In the genomic region with DNA sequence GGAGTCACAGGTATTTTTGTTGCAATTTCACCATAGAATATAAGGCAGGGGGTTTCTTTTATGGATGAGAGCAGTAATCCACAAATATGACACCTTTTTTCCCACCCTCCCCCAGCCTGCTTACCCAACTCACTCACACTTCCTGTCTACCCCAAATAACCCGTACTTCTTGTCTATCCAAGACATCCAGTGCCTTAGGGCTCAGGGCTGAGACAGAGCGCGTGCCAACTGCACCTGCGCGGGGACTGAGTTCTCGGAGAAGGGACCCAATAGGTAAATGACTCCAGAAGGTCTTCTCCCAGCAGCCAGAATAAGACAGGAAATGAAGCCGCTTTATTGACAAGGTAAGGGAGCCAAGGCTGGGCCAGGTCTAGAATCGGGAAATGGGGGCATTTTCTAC, we compare ENCODE assay signal across 15 cellular contexts.
DNase-seq lines count a peak whose midpoint lies in the region; ATAC-seq, FAIRE-seq and TF ChIP-seq lines count a peak whose summit lies in the region.
"Had no signal": no experiment of that assay in that cellular context is flagged by ENCODE, and none has a peak within 500 bp of the region (broad histone marks: within the 10 kb centered on the region; RNA-seq: fewer than 3 reads in every experiment).

No MANE protein-coding gene starts in this region.

- H3K9me1 ChIP-seq in keratinocyte (ENCODE audit: control insufficient read depth, extremely low read depth, insufficient read depth, low read length) = no peaks in the 10 kb centered on the region

- H2AFZ ChIP-seq in keratinocyte (ENCODE audit: control insufficient read depth, low read length) = no peak overlapping the region

- H3K27ac Mint-ChIP-seq in MCF 10A (ENCODE audit: low read depth, unreplicated experiment) = no peak overlapping the region
- H3K27ac Mint-ChIP-seq in activated naive CD8-positive, alpha-beta T cell treated with anti-CD3 and anti-CD28 coated beads for 36 hours = no peak overlapping the region
- H3K27ac Mint-ChIP-seq: B cell; CD4-positive, alpha-beta T cell; T-cell had no signal

- no peak overlapping the region for H3K4me3 ChIP-seq in HEK293 (ENCODE audit: low read depth, low read length)
- H3K4me3 ChIP-seq in keratinocyte (ENCODE audit: control insufficient read depth in 2 of 3, extremely low read depth in 1 of 3, insufficient read depth in 2 of 3, low read depth in 1 of 3, low read length in 3 of 3) = no peak overlapping the region

- H3K4me3 Mint-ChIP-seq in MCF 10A (ENCODE audit: unreplicated experiment) = peak overlapping the region; percentile 8
- no peak overlapping the region for H3K4me3 Mint-ChIP-seq in activated naive CD8-positive, alpha-beta T cell treated with anti-CD3 and anti-CD28 coated beads for 36 hours
- no peak overlapping the region for H3K4me3 Mint-ChIP-seq in activated T-cell treated with anti-CD3 and anti-CD28 coated beads, Interleukin-2, amount 50 U/mL, for 4 hours
- H3K4me3 Mint-ChIP-seq: B cell; CD4-positive, alpha-beta T cell; T-cell had no signal

- no peaks in the 10 kb centered on the region for H3K36me3 Mint-ChIP-seq in MCF 10A (ENCODE audit: insufficient read depth, unreplicated experiment)
- H3K36me3 Mint-ChIP-seq in activated naive CD8-positive, alpha-beta T cell treated with anti-CD3 and anti-CD28 coated beads for 36 hours = no peaks in the 10 kb centered on the region
- H3K36me3 Mint-ChIP-seq in activated T-cell treated with anti-CD3 and anti-CD28 coated beads, Interleukin-2, amount 50 U/mL, for 4 hours (ENCODE audit: insufficient read depth) = no peaks in the 10 kb centered on the region
- H3K36me3 Mint-ChIP-seq: T-cell had no signal

- no peak overlapping the region for H3K9ac ChIP-seq in keratinocyte (ENCODE audit: control insufficient read depth, extremely low read depth, insufficient read depth, low read length)

- CTCF ChIA-PET in HEK293 (lab: Yijun Ruan, JAX) (interaction anchor here (0.9 kb wide), 1 partner anchor 394 kb away, joined by 4 read pairs; no protein-coding TSS in a partner anchor), MCF 10A (lab: Yijun Ruan, JAX) (interaction anchor here (0.9 kb wide), 1 partner anchor 241 kb away, joined by 3 read pairs; no protein-coding TSS in a partner anchor)

- no peak for TF ChIP-seq CTCF in HEK293 (tag by site-specific recombination; IDR thresholded peaks at IDR 0.05)
- no peak for TF ChIP-seq CTCF in MCF 10A (IDR thresholded peaks at IDR 0.05; ENCODE audit: unreplicated experiment)
- no peak for TF ChIP-seq CTCF in keratinocyte (optimal IDR thresholded peaks at IDR 0.05 in 1 of 3, IDR thresholded peaks at IDR 0.05 in 1 of 3, conservative IDR thresholded peaks at IDR 0.05 in 1 of 3; ENCODE audit: extremely low read depth in 1 of 3, insufficient read depth in 2 of 3, low read length in 3 of 3)

- FAIRE-seq in keratinocyte (lab: Jason Lieb, UNC) = peak; percentile 51

- no peaks in the 10 kb centered on the region for H4K20me1 ChIP-seq in keratinocyte (ENCODE audit: control insufficient read depth, extremely low read depth, insufficient read depth, low read length)

- DNase-seq in NCI-H69 (lab: John Stamatoyannopoulos, UW) (peak; percentile 31), MCF 10A (ENCODE audit: unreplicated experiment) (peak; percentile 76), keratinocyte (ENCODE audit: low read depth, low spot score) (no peak), superior temporal gyrus (ENCODE audit: extremely low spot score) (no peak)
- DNase-seq in activated naive CD8-positive, alpha-beta T cell treated with anti-CD3 and anti-CD28 coated beads for 36 hours = no peak
- no peak for DNase-seq in activated T-cell treated with anti-CD3 and anti-CD28 coated beads, Interleukin-2, amount 50 U/mL, for 4 hours
- DNase-seq: CD4-positive, alpha-beta T cell; GOT3; KBM-7; NCI-H1105 treated with DMSO at 0.1 percent for 48 hours; NCI-H2029; T-cell had no signal

- POLR2A ChIA-PET in HEK293 (lab: Yijun Ruan, JAX) = no interaction called here
- POLR2A ChIA-PET in MCF 10A (lab: Yijun Ruan, JAX) = interaction anchor here (0.7 to 2.5 kb wide), 6 partner anchors 9 to 31 kb away, joined by 3 to 12 read pairs (median 4); no protein-coding TSS in a partner anchor

- no peaks in the 10 kb centered on the region for H3K9me3 Mint-ChIP-seq in MCF 10A (ENCODE audit: unreplicated experiment)
- H3K9me3 Mint-ChIP-seq in activated naive CD8-positive, alpha-beta T cell treated with anti-CD3 and anti-CD28 coated beads for 36 hours = no peaks in the 10 kb centered on the region
- no peaks in the 10 kb centered on the region for H3K9me3 Mint-ChIP-seq in activated T-cell treated with anti-CD3 and anti-CD28 coated beads, Interleukin-2, amount 50 U/mL, for 4 hours
- H3K9me3 Mint-ChIP-seq: CD4-positive, alpha-beta T cell; T-cell had no signal

- peaks cover 16% of the 10 kb centered on the region for H3K4me1 Mint-ChIP-seq in MCF 10A (ENCODE audit: insufficient read depth, unreplicated experiment)
- H3K4me1 Mint-ChIP-seq in activated naive CD8-positive, alpha-beta T cell treated with anti-CD3 and anti-CD28 coated beads for 36 hours = no peaks in the 10 kb centered on the region
- no peaks in the 10 kb centered on the region for H3K4me1 Mint-ChIP-seq in activated T-cell treated with anti-CD3 and anti-CD28 coated beads, Interleukin-2, amount 50 U/mL, for 4 hours (ENCODE audit: low read depth)
- H3K4me1 Mint-ChIP-seq: B cell, T-cell had no signal

- intact Hi-C loops in MCF 10A (cut with micrococcal nuclease) = no loop called here

- H3K27me3 ChIP-seq in keratinocyte (ENCODE audit: control insufficient read depth, extremely low read depth, insufficient read depth, low read length) = no peaks in the 10 kb centered on the region

- H3K27ac ChIP-seq in HEK293 (ENCODE audit: extremely low read depth, low read depth, low read length) (peak overlapping the region; percentile 1; the same call in 1 of the 2 replicates), keratinocyte (ENCODE audit: control insufficient read depth, insufficient read depth, low read length) (no peak overlapping the region)
- H3K27ac ChIP-seq: HL-60 had no signal

- no peaks in the 10 kb centered on the region for H3K9me3 ChIP-seq in HEK293 (ENCODE audit: control insufficient read depth, insufficient read depth, low read depth, low read length)
- H3K9me3 ChIP-seq in keratinocyte (ENCODE audit: control insufficient read depth, low read depth, low read length) = no peaks in the 10 kb centered on the region

- no peaks in the 10 kb centered on the region for H3K79me2 ChIP-seq in keratinocyte (ENCODE audit: control insufficient read depth, insufficient read depth, low read length)

- no peaks in the 10 kb centered on the region for H3K36me3 ChIP-seq in HEK293 (ENCODE audit: control insufficient read depth in 2 of 2, insufficient read depth in 1 of 2, low read length in 2 of 2)
- H3K36me3 ChIP-seq in keratinocyte (ENCODE audit: control insufficient read depth in 2 of 2, extremely low read depth in 1 of 2, insufficient read depth in 2 of 2, low read length in 2 of 2) = no peaks in the 10 kb centered on the region

- dilution Hi-C loops in keratinocyte (cut with MboI; ENCODE audit: extremely low pct_ligation_motif_present, low sequenced_read_pairs) = no loop called here

- no peaks in the 10 kb centered on the region for H3K27me3 Mint-ChIP-seq in MCF 10A (ENCODE audit: insufficient read depth, unreplicated experiment)
- H3K27me3 Mint-ChIP-seq in activated naive CD8-positive, alpha-beta T cell treated with anti-CD3 and anti-CD28 coated beads for 36 hours = peaks cover 26% of the 10 kb centered on the region
- H3K27me3 Mint-ChIP-seq in activated T-cell treated with anti-CD3 and anti-CD28 coated beads, Interleukin-2, amount 50 U/mL, for 4 hours (ENCODE audit: low read depth) = peaks cover 16% of the 10 kb centered on the region

- peaks cover 12% of the 10 kb centered on the region for H3K4me1 ChIP-seq in HEK293 (ENCODE audit: control insufficient read depth, insufficient read depth, low read length)
- H3K4me1 ChIP-seq in keratinocyte (ENCODE audit: control insufficient read depth, extremely low read depth, insufficient read depth, low read length) = peaks cover 8% of the 10 kb centered on the region

- ATAC-seq in activated T-cell treated with anti-CD3 and anti-CD28 coated beads, Interleukin-2, amount 50 U/mL, for 4 hours = no peak
- ATAC-seq: T-cell had no signal

- no TSS peak for BruUV-seq in MCF 10A (replicated peaks; lab: Mats Ljungman, UMichigan)

- peak overlapping the region; percentile 46 for H3K4me2 ChIP-seq in keratinocyte (ENCODE audit: control insufficient read depth, extremely low read depth, insufficient read depth, low read depth, low read length)

TF ChIP-seq in HEK293, 187 proteins besides CTCF, POLR2A, EP300 and RAD21:
- TF ChIP-seq ZBTB48 (tag by site-specific recombination; IDR thresholded peaks at IDR 0.05) (0 out of 2 replicates have a peak, but pooled peaks have one; percentile 13), ZNF501 (tag by site-specific recombination; IDR thresholded peaks at IDR 0.05) (no peak), ZNF548 (tag by site-specific recombination; IDR thresholded peaks at IDR 0.05) (no peak), ZNF701 (tag by site-specific recombination; IDR thresholded peaks at IDR 0.05) (no peak), FEZF1 (tag by site-specific recombination; IDR thresholded peaks at IDR 0.05) (no peak)

Comparison
In these comparisons a context has a peak if more than half of its experiments do, and no peak if none do; other contexts are left out.
1. DNase-seq: peak in NCI-H69 (single experiment) and MCF 10A (single experiment); none in keratinocyte (single experiment), activated naive CD8-positive, alpha-beta T cell treated with anti-CD3 and anti-CD28 coated beads for 36 hours (single experiment), activated T-cell treated with anti-CD3 and anti-CD28 coated beads, Interleukin-2, amount 50 U/mL, for 4 hours (single experiment) and superior temporal gyrus (single experiment).